Comparison of ENCODE assay signal across 12 cellular contexts in genomic region chr2:105803337-105803736, GRCh38. TPM values are rescaled to one million over a fixed set of nuclear protein-coding genes. Genes with fewer than 3 reads are reported as not detected.
DNase-seq lines count a peak whose midpoint lies in the region; ATAC-seq and TF ChIP-seq lines count a peak whose summit lies in the region.
"Had no signal": no experiment of that assay in that cellular context is flagged by ENCODE, and none has a peak within 500 bp of the region (broad histone marks: within the 10 kb centered on the region; RNA-seq: fewer than 3 reads in every experiment).

No MANE protein-coding gene starts in this region.

- H3K9me3 ChIP-seq in A673 (ENCODE audit: low read depth, low read length, poor library complexity, severe bottlenecking), result no peaks in the 10 kb centered on the region

- H3K36me3 ChIP-seq in A673 (ENCODE audit: insufficient read depth, low read length, poor library complexity, severe bottlenecking), result no peaks in the 10 kb centered on the region

- intact Hi-C loops in activated naive CD4-positive, alpha-beta T cell treated with anti-CD3 and anti-CD28 coated beads for 36 hours (cut with micrococcal nuclease), result loop anchor here (1.0 to 5.0 kb wide), 2 partner anchors 49 to 226 kb away; no protein-coding TSS in a partner anchor
- intact Hi-C loops in A673 (cut with micrococcal nuclease; ENCODE audit: unreplicated experiment), result no loop called here

- H3K36me3 Mint-ChIP-seq in activated naive CD4-positive, alpha-beta T cell treated with anti-CD3 and anti-CD28 coated beads for 36 hours (ENCODE audit: low read depth), result peaks cover 34% of the 10 kb centered on the region
- H3K36me3 Mint-ChIP-seq in activated naive CD4-positive, alpha-beta T cell treated with anti-CD3 and anti-CD28 coated beads, Interleukin-2, amount 10 ng/mL, durations not matched to agents 7 days and 5 days, result peaks cover 63% of the 10 kb centered on the region

- H3K27ac ChIP-seq in A673 (ENCODE audit: low read depth, low read length, poor library complexity, severe bottlenecking), result no peak overlapping the region

- no peaks in the 10 kb centered on the region for H3K27me3 Mint-ChIP-seq in activated naive CD4-positive, alpha-beta T cell treated with anti-CD3 and anti-CD28 coated beads for 36 hours (ENCODE audit: low read depth)
- no peaks in the 10 kb centered on the region for H3K27me3 Mint-ChIP-seq in activated naive CD4-positive, alpha-beta T cell treated with anti-CD3 and anti-CD28 coated beads, Interleukin-2, amount 10 ng/mL, durations not matched to agents 7 days and 5 days

- DNase-seq in activated naive CD4-positive, alpha-beta T cell treated with anti-CD3 and anti-CD28 coated beads for 36 hours, result peak; percentile 55
- DNase-seq in activated naive CD4-positive, alpha-beta T cell (lab: John Stamatoyannopoulos, UW), result no peak
- DNase-seq in activated naive CD4-positive, alpha-beta T cell treated with anti-CD3 and anti-CD28 coated beads, Interleukin-2, amount 10 ng/mL, durations not matched to agents 7 days and 5 days, result no peak
- DNase-seq in stimulated activated naive CD8-positive, alpha-beta T cell treated with anti-CD3 and anti-CD28 coated beads, Interleukin-15, Interleukin-2, amounts not matched to agents 100 U/mL and 50 U/mL, for 24 hours, result no peak
- DNase-seq in A673 (ENCODE audit: low spot score), result no peak
- no peak for DNase-seq in iPS-NIHi7 (ENCODE audit: extremely low spot score)
- DNase-seq in HEK293T (ENCODE audit: extremely low spot score), result no peak
- DNase-seq: HCEC 1CT, retina, SHP77 had no signal

- H3K4me1 Mint-ChIP-seq in activated naive CD4-positive, alpha-beta T cell treated with anti-CD3 and anti-CD28 coated beads for 36 hours (ENCODE audit: low read depth), result peaks cover 93% of the 10 kb centered on the region
- peaks cover 83% of the 10 kb centered on the region for H3K4me1 Mint-ChIP-seq in activated naive CD4-positive, alpha-beta T cell treated with anti-CD3 and anti-CD28 coated beads, Interleukin-2, amount 10 ng/mL, durations not matched to agents 7 days and 5 days

- CTCF ChIA-PET in activated naive CD4-positive, alpha-beta T cell treated with anti-CD3 and anti-CD28 coated beads for 36 hours (lab: Charles Lee), result interaction anchor here (0.7 to 1.2 kb wide), 4 partner anchors 13 to 227 kb away, joined by 3 read pairs; no protein-coding TSS in a partner anchor
- CTCF ChIA-PET in activated naive CD4-positive, alpha-beta T cell treated with anti-CD3 and anti-CD28 coated beads, Interleukin-2, amount 10 ng/mL, durations not matched to agents 7 days and 5 days (lab: Charles Lee), result interaction anchor here (1.1 to 1.4 kb wide), 3 partner anchors 16 to 85 kb away, joined by 3 read pairs; no protein-coding TSS in a partner anchor
- CTCF ChIA-PET in A673 (lab: Charles Lee) (no interaction called here), HEK293T (lab: Yijun Ruan, JAX) (interaction anchor here (0.7 to 1.4 kb wide), 2 partner anchors 13 to 17 kb away, joined by 3 read pairs; no protein-coding TSS in a partner anchor)

- H3K27me3 ChIP-seq in A673 (replicated peaks; ENCODE audit: insufficient read depth, low read depth, low read length, poor library complexity), result peaks cover 86% of the 10 kb centered on the region

- peak; percentile 29 for ATAC-seq in HG03196 (IDR thresholded peaks at IDR 0.05; ENCODE audit: unreplicated experiment)
- ATAC-seq in stimulated activated naive CD8-positive, alpha-beta T cell treated with anti-CD3 and anti-CD28 coated beads, Interleukin-15, Interleukin-2, amounts not matched to agents 100 U/mL and 50 U/mL, for 24 hours, result peak; percentile 48

- H3K4me3 ChIP-seq in A673 (ENCODE audit: low read depth, low read length, poor library complexity, severe bottlenecking), result no peak overlapping the region
- H3K4me3 ChIP-seq: lung had no signal

- no TSS peak for BruUV-seq in A673 (replicated peaks; lab: Mats Ljungman, UMichigan)

- peak overlapping the region; percentile 86 for H3K27ac Mint-ChIP-seq in activated naive CD4-positive, alpha-beta T cell treated with anti-CD3 and anti-CD28 coated beads for 36 hours
- H3K27ac Mint-ChIP-seq in activated naive CD4-positive, alpha-beta T cell treated with anti-CD3 and anti-CD28 coated beads, Interleukin-2, amount 10 ng/mL, durations not matched to agents 7 days and 5 days, result peak overlapping the region; percentile 98

- TF ChIP-seq CTCF in A673 (conservative IDR thresholded peaks at IDR 0.05; ENCODE audit: low read depth, low read length), result no peak

- H3K4me1 ChIP-seq in A673 (ENCODE audit: insufficient read depth, low read length, poor library complexity, severe bottlenecking), result peaks cover 17% of the 10 kb centered on the region

- H3K4me3 Mint-ChIP-seq in activated naive CD4-positive, alpha-beta T cell treated with anti-CD3 and anti-CD28 coated beads for 36 hours, result no peak overlapping the region
- H3K4me3 Mint-ChIP-seq in activated naive CD4-positive, alpha-beta T cell treated with anti-CD3 and anti-CD28 coated beads, Interleukin-2, amount 10 ng/mL, durations not matched to agents 7 days and 5 days, result no peak overlapping the region

- no peaks in the 10 kb centered on the region for H3K9me3 Mint-ChIP-seq in activated naive CD4-positive, alpha-beta T cell treated with anti-CD3 and anti-CD28 coated beads for 36 hours
- no peaks in the 10 kb centered on the region for H3K9me3 Mint-ChIP-seq in activated naive CD4-positive, alpha-beta T cell treated with anti-CD3 and anti-CD28 coated beads, Interleukin-2, amount 10 ng/mL, durations not matched to agents 7 days and 5 days

- POLR2A ChIA-PET in A673 (lab: Charles Lee; ENCODE audit: low non-redundant PET) (interaction anchor here (0.6 kb wide), 1 partner anchor 1231 kb away, joined by 4 read pairs; no protein-coding TSS in a partner anchor), HEK293T (lab: Yijun Ruan, JAX) (no interaction called here)

TF ChIP-seq in HEK293T, 16 proteins besides CTCF, POLR2A, EP300 and RAD21:
- TF ChIP-seq ARNT (IDR thresholded peaks at IDR 0.05), result no peak
- no peak for TF ChIP-seq ZNF384 (IDR thresholded peaks at IDR 0.05)
- TF ChIP-seq ELF4 (IDR thresholded peaks at IDR 0.05), result no peak
- no peak for TF ChIP-seq L3MBTL2 (conservative IDR thresholded peaks at IDR 0.05)
- TF ChIP-seq TARDBP (IDR thresholded peaks at IDR 0.05), result no peak
- TF ChIP-seq SP1 (IDR thresholded peaks at IDR 0.05), result no peak
- no peak for TF ChIP-seq SUZ12 (IDR thresholded peaks at IDR 0.05)
- TF ChIP-seq PKNOX1 (IDR thresholded peaks at IDR 0.05), result no peak
- no peak for TF ChIP-seq LEF1 (IDR thresholded peaks at IDR 0.05; ENCODE audit: borderline replicate concordance)

RNA-seq across cellular contexts. Expression of gene NCK2, which starts 58.6 kb away (rescaled TPM):
- 100 to 1,000 TPM; 106 to 113 TPM for total RNA-seq in activated naive CD4-positive, alpha-beta T cell treated with anti-CD3 and anti-CD28 coated beads for 36 hours
- total RNA-seq in A673 (2021), result 21.6 and 24.4 TPM in 2 replicates
